Comparison of ENCODE assay signal across 8 cellular contexts in the genomic region with DNA sequence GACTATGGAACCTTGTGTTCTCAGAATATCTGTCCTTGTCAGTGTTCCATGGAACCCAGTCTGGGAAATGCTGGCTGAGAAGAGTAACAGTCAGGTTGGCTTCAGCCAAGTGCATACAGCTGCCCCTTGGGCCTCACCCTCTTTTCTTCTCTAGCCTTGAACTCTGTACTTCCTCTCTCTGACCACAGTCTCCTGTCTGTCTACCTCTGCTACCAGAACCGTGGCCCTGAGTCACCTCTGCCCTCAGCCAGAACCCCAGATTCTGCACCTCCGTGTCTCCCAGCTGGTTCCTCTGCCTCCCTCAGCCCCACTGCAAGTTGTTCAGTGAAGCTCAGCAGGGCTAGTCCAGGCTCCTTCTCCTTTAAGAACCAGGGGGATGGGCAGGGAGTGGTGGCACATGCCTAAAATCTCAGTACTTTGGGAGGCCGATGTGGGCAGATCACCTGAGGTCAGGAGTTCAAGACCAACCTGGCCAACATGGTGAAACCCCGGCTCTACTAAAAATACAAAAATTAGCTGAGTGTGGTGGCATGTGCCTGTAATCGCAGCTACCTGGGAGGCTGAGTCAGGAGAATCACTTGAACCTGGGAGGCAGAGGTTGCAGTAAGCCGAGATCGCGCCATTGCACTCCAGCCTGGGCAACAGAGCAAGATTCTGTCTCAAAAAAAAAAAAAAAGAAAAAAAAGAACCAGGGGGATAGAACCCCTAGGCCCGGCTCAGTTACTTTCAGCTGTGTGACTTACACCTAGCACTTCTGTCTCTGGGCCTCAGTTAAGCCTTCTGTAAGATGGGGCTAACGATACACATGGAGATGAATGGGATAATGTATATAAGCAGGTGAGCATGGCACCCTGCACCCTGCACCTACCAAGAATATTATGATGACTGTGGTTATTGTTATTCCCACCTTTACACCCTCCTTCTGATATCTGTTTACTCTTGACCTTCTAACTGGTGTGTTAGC. TPM values are rescaled to one million over a fixed set of nuclear protein-coding genes. Genes with fewer than 3 reads are reported as not detected.
DNase-seq lines count a peak whose midpoint lies in the region; ATAC-seq, FAIRE-seq and TF ChIP-seq lines count a peak whose summit lies in the region.

No MANE protein-coding gene starts in this region.

- H3K27ac ChIP-seq in OCI-LY3 (ENCODE audit: low read length), result no peak overlapping the region
- no peak overlapping the region; the same call in 1 of the 2 replicates for H3K27ac ChIP-seq in GM12878 (ENCODE audit: control insufficient read depth, insufficient read depth)

- CTCF ChIA-PET in GM12878 (lab: Yijun Ruan, JAX), result interaction anchor here (0.6 to 2.9 kb wide), 21 partner anchors 10 to 375 kb away, joined by 3 to 31 read pairs (median 4); partner anchors contain the start of genes CRELD1, GHRL, IRAK2 and TATDN2

- SMC1A ChIA-PET in GM12878 (lab: Charles Lee; ENCODE audit: uncharacterized antibody, unreplicated experiment), result interaction anchor here (0.5 to 5.2 kb wide), 27 partner anchors 10 to 830 kb away, joined by 3 to 165 read pairs (median 4); partner anchors contain the start of gene TATDN2

- no peaks in the 10 kb centered on the region for H3K36me3 ChIP-seq in OCI-LY3 (replicated peaks; ENCODE audit: low read depth, low read length)
- H3K36me3 ChIP-seq in GM12878 (ENCODE audit: control insufficient read depth in 2 of 2, insufficient read depth in 2 of 2, low read length in 1 of 2), result no peaks in the 10 kb centered on the region; a peak in 2 of 4 replicates

- TF ChIP-seq CTCF in OCI-LY3 (IDR thresholded peaks at IDR 0.05; ENCODE audit: low read depth, low read length) (no peak), GM12878 (IDR thresholded peaks at IDR 0.05 in 2 of 3, conservative IDR thresholded peaks at IDR 0.05 in 1 of 3; ENCODE audit: control insufficient read depth in 2 of 3, extremely low read depth in 1 of 3, insufficient read depth in 1 of 3, low read depth in 3 of 3, low read length in 3 of 3) (no peak)

- ATAC-seq in GM18861 (IDR thresholded peaks at IDR 0.05; ENCODE audit: unreplicated experiment), result peak; percentile 79
- ATAC-seq in HG02623 (IDR thresholded peaks at IDR 0.05; ENCODE audit: unreplicated experiment), result peak; percentile 44
- ATAC-seq in GM12878, result peak; percentile 71

- DNase-seq in GM12878 (ENCODE audit: low read depth, low spot score), result peak; percentile 75
- DNase-seq in middle frontal gyrus (ENCODE audit: extremely low spot score, low spot score), result no peak
- DNase-seq in T1000 (lab: John Stamatoyannopoulos, UW), result no peak
- DNase-seq in NCI-H1436 (lab: John Stamatoyannopoulos, UW), result no peak
- no peak for DNase-seq in COLO829 (ENCODE audit: low spot score)

- intact Hi-C loops in GM12878 (cut with micrococcal nuclease; ENCODE audit: unreplicated experiment), result loop anchor here (1.0 to 10.0 kb wide), 7 partner anchors 32 to 269 kb away; partner anchors contain the start of genes BRK1, FANCD2, IRAK2 and PRRT3

- peak; percentile 86 for FAIRE-seq in GM12878 (lab: Jason Lieb, UNC)

- TF ChIP-seq RAD21 in GM12878 (IDR thresholded peaks at IDR 0.05; ENCODE audit: insufficient read depth, low read depth, low read length), result 0 out of 2 replicates have a peak, but pooled peaks have one; percentile 5

- POLR2A ChIA-PET in GM12878 (lab: Charles Lee), result interaction anchor here (0.6 to 4.5 kb wide), 18 partner anchors 10 to 306 kb away, joined by 3 to 64 read pairs (median 4); partner anchors contain the start of genes CRELD1, FANCD2 and VHL

- H3K27me3 ChIP-seq in OCI-LY3 (ENCODE audit: low read depth, low read length), result no peaks in the 10 kb centered on the region
- no peaks in the 10 kb centered on the region for H3K27me3 ChIP-seq in GM12878 (replicated peaks in 1 of 2; ENCODE audit: control insufficient read depth in 2 of 2, insufficient read depth in 2 of 2, low read length in 1 of 2)

- H2AFZ ChIP-seq in OCI-LY3 (ENCODE audit: low read depth, low read length), result no peak overlapping the region; the same call in 1 of the 2 replicates
- no peak overlapping the region for H2AFZ ChIP-seq in GM12878 (ENCODE audit: control insufficient read depth, low read depth, low read length)

- no peak for TF ChIP-seq EP300 in GM12878 (IDR thresholded peaks at IDR 0.05; ENCODE audit: borderline replicate concordance in 1 of 2, control insufficient read depth in 1 of 2, low read depth in 2 of 2, low read length in 2 of 2)

- RAD21 ChIA-PET in GM12878 (lab: Charles Lee; ENCODE audit: unreplicated experiment), result interaction anchor here (0.8 to 5.2 kb wide), 18 partner anchors 10 to 344 kb away, joined by 3 to 99 read pairs (median 5); partner anchors contain the start of genes CIDEC, CRELD1, EMC3 and GHRL

- WGBS in GM12878 (ENCODE audit: insufficient coverage, insufficient replicate concordance, low lambda C conversion rate, missing lambda C conversion rate), result 42% methylated on average over 10 of the region's 10 CpGs

- H3K9me3 ChIP-seq in OCI-LY3 (ENCODE audit: insufficient read depth, low read length) (no peaks in the 10 kb centered on the region), GM12878 (replicated peaks; ENCODE audit: control insufficient read depth, insufficient read depth, low read length) (no peaks in the 10 kb centered on the region; the same call in 2 of the 3 replicates)

- in situ Hi-C loops in GM12878 (cut with MboI), result no loop called here

- H4K20me1 ChIP-seq in OCI-LY3 (ENCODE audit: insufficient read depth, low read length) (no peaks in the 10 kb centered on the region), GM12878 (ENCODE audit: control insufficient read depth, insufficient read depth) (no peaks in the 10 kb centered on the region)

- no peak overlapping the region for H3K9ac ChIP-seq in OCI-LY3 (ENCODE audit: low read length)
- H3K9ac ChIP-seq in GM12878 (ENCODE audit: control insufficient read depth, insufficient read depth, low read length), result no peak overlapping the region

- H3K4me1 ChIP-seq in OCI-LY3 (ENCODE audit: low read length) (peaks cover 43% of the 10 kb centered on the region), GM12878 (ENCODE audit: control insufficient read depth, insufficient read depth, low read length) (peaks cover 65% of the 10 kb centered on the region)

- no TSS peak for BruUV-seq in GM12878 (replicated peaks; lab: Mats Ljungman, UMichigan)

- no peak for TF ChIP-seq POLR2A in GM12878 (IDR thresholded peaks at IDR 0.05; ENCODE audit: low read depth, low read length)

- H3K79me2 ChIP-seq in OCI-LY3 (ENCODE audit: low read length), result no peaks in the 10 kb centered on the region
- H3K79me2 ChIP-seq in GM12878 (ENCODE audit: control insufficient read depth, insufficient read depth, low read length), result no peaks in the 10 kb centered on the region

- no peak overlapping the region for H3K4me3 ChIP-seq in OCI-LY3 (ENCODE audit: low read length)
- H3K4me3 ChIP-seq in GM12878, result no peak overlapping the region

- H3K4me2 ChIP-seq in OCI-LY3 (ENCODE audit: low read length) (peak overlapping the region; percentile 40), GM12878 (ENCODE audit: control insufficient read depth, insufficient read depth) (peak overlapping the region; percentile 17)

TF ChIP-seq in GM12878, 131 proteins besides CTCF, POLR2A, EP300 and RAD21 (continues in another document):
- no peak for TF ChIP-seq MXI1 (IDR thresholded peaks at IDR 0.05; ENCODE audit: low read depth, low read length)
- TF ChIP-seq ZNF384 (IDR thresholded peaks at IDR 0.05; ENCODE audit: borderline replicate concordance, low read depth, low read length), result no peak
- no peak for TF ChIP-seq SREBF2 (IDR thresholded peaks at IDR 0.05; ENCODE audit: low read length)

RNA-seq across cellular contexts. Expression of gene TATDN2, which starts 24.3 kb away (rescaled TPM):
- total RNA-seq in GM12878 (2013; cell fraction: nucleolus; rRNA removed), result 43.3 and 48.1 TPM in 2 replicates
- total RNA-seq in GM12878 (2014; rRNA removed) (7.7 and 10.0 TPM in 2 replicates), GM12878 (2014; rRNA removed; fragmentation: Illumina TruSeq; extraction: Trizol) (22.0 and 23.9 TPM in 2 replicates), GM12878 (2021) (31.8 and 36.5 TPM in 2 replicates)
- polyA plus RNA-seq in GM12878 (2011; ENCODE audit: low read depth), result 18.4 TPM
- polyA plus RNA-seq in GM12878 (2011; rRNA removed) (21.6 and 22.1 TPM in 2 replicates), GM12878 (2014; fragmentation: Illumina TruSeq; extraction: Trizol) (27.3 and 28.1 TPM in 2 replicates), GM12878 (2014; fragmentation: Nextera tagmentation; extraction: Ambion mirVana) (1 to 10 TPM; 5.7 to 9.1 TPM), GM12878 (2014; rRNA removed) (25.7 and 25.8 TPM in 2 replicates), GM12878 (2016; fragmentation: Nextera tagmentation; extraction: Ambion mirVana) (1 to 10 TPM; 4.2 to 5.6 TPM)
- polyA plus RNA-seq in GM12878 (2011; cell fraction: cytosol; rRNA removed), result 20.8 and 21.3 TPM in 2 replicates
- 25.2 and 26.0 TPM in 2 replicates for polyA plus RNA-seq in GM12878 (2011; cell fraction: nucleus; rRNA removed)
- polyA plus RNA-seq in GM12878 (2012), result 19.7 and 24.1 TPM in 2 replicates
- polyA minus RNA-seq in GM12878 (2011; rRNA and poly(A)+ RNA removed), result 29.6 and 51.2 TPM in 2 replicates
- 9.1 and 14.0 TPM in 2 replicates for polyA minus RNA-seq in GM12878 (2011; cell fraction: cytosol; rRNA and poly(A)+ RNA removed)
- polyA minus RNA-seq in GM12878 (2011; cell fraction: nucleus; rRNA and poly(A)+ RNA removed), result 30.2 and 59.0 TPM in 2 replicates

RNA-seq across cellular contexts. Expression of gene IRAK2, which starts 59.2 kb away (rescaled TPM):
- 15.3 and 17.6 TPM in 2 replicates for total RNA-seq in GM12878 (2013; cell fraction: nucleolus; rRNA removed)
- 5.6 and 6.9 TPM in 2 replicates for total RNA-seq in GM12878 (2014; rRNA removed)
- 4.0 and 4.2 TPM in 2 replicates for total RNA-seq in GM12878 (2014; rRNA removed; fragmentation: Illumina TruSeq; extraction: Trizol)
- 4.7 and 4.9 TPM in 2 replicates for total RNA-seq in GM12878 (2021)
- polyA plus RNA-seq in GM12878 (2011; ENCODE audit: low read depth), result 1.9 TPM
- polyA plus RNA-seq in GM12878 (2011; rRNA removed), result 2.6 and 3.4 TPM in 2 replicates
- 3.4 and 4.3 TPM in 2 replicates for polyA plus RNA-seq in GM12878 (2011; cell fraction: cytosol; rRNA removed)
- 1.6 and 1.9 TPM in 2 replicates for polyA plus RNA-seq in GM12878 (2011; cell fraction: nucleus; rRNA removed)
- polyA plus RNA-seq in GM12878 (2012), result 2.5 and 4.5 TPM in 2 replicates
- 3.9 and 4.8 TPM in 2 replicates for polyA plus RNA-seq in GM12878 (2014; fragmentation: Illumina TruSeq; extraction: Trizol)
- under 1 TPM; 0.48 to 0.88 TPM for polyA plus RNA-seq in GM12878 (2014; fragmentation: Nextera tagmentation; extraction: Ambion mirVana)
- polyA plus RNA-seq in GM12878 (2014; rRNA removed), result 5.0 and 5.7 TPM in 2 replicates
- 1 to 10 TPM; 3.9 to 4.8 TPM for polyA plus RNA-seq in GM12878 (2016; fragmentation: Nextera tagmentation; extraction: Ambion mirVana)
- polyA minus RNA-seq in GM12878 (2011; rRNA and poly(A)+ RNA removed), result 2.4 and 4.4 TPM in 2 replicates
- polyA minus RNA-seq in GM12878 (2011; cell fraction: cytosol; rRNA and poly(A)+ RNA removed), result 1.1 and 1.6 TPM in 2 replicates
- 0.85 and 1.3 TPM in 2 replicates for polyA minus RNA-seq in GM12878 (2011; cell fraction: nucleus; rRNA and poly(A)+ RNA removed)
